ENCODE assay signal across 10 cellular contexts in the genomic region with DNA sequence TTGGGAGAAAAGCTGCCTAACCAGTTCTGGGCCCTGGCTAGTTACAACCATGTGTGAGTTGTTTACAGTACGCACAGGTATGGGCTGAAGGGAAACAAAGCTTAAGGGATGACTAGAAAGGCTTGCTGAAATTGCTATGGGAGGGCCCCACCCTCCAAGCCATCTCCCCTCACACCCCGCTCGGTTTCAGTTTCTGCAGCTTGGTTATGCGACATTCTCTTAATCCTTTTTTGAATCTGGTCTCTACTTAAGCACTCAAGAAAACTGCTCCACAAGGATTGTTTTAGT. TPM values are rescaled to one million over a fixed set of nuclear protein-coding genes. Genes with fewer than 3 reads are reported as not detected.
DNase-seq lines count a peak whose midpoint lies in the region; ATAC-seq and TF ChIP-seq lines count a peak whose summit lies in the region.
"Had no signal": no experiment of that assay in that cellular context is flagged by ENCODE, and none has a peak within 500 bp of the region (broad histone marks: within the 10 kb centered on the region; RNA-seq: fewer than 3 reads in every experiment).

No MANE protein-coding gene starts in this region.

- H2AFZ ChIP-seq in neural progenitor cell (replicated peaks), result no peak overlapping the region

- no peaks in the 10 kb centered on the region for H3K9me3 Mint-ChIP-seq in neural progenitor cell

- H3K36me3 Mint-ChIP-seq in neural progenitor cell, result peaks cover 22% of the 10 kb centered on the region

- H3K27me3 ChIP-seq in esophagus muscularis mucosa (no peaks in the 10 kb centered on the region), neural progenitor cell (no peaks in the 10 kb centered on the region)
- H3K27me3 ChIP-seq in effector memory CD4-positive, alpha-beta T cell (replicated peaks; ENCODE audit: control insufficient read depth, insufficient read depth, low read length, poor library complexity, severe bottlenecking), result no peaks in the 10 kb centered on the region
- H3K27me3 ChIP-seq: brain microvascular endothelial cell had no signal

- peaks cover 67% of the 10 kb centered on the region for H3K4me1 Mint-ChIP-seq in neural progenitor cell

- H3K4me3 ChIP-seq in esophagus muscularis mucosa (peak overlapping the region in 2 of 4 donors; percentile 18 to 20), neural progenitor cell (no peak overlapping the region)
- H3K4me3 ChIP-seq in effector memory CD4-positive, alpha-beta T cell (ENCODE audit: insufficient read depth, low read depth, low read length, poor library complexity, severe bottlenecking), result no peak overlapping the region

- H3K36me3 ChIP-seq in esophagus muscularis mucosa (peaks cover 0 to 9% (median 3%) of the 10 kb centered on the region in 4 donors), neural progenitor cell (peaks cover 4% of the 10 kb centered on the region)
- H3K36me3 ChIP-seq in effector memory CD4-positive, alpha-beta T cell (ENCODE audit: control insufficient read depth, insufficient read depth, low read length), result no peaks in the 10 kb centered on the region

- peak overlapping the region; percentile 70 for H3K4me3 Mint-ChIP-seq in neural progenitor cell

- H3K79me2 ChIP-seq in neural progenitor cell (ENCODE audit: low read depth), result peaks cover 93% of the 10 kb centered on the region

- peak overlapping the region; percentile 78 for H3K4me2 ChIP-seq in neural progenitor cell

- intact Hi-C loops in esophagus muscularis mucosa (cut with DNase I), result no loop called here

- H3K27ac ChIP-seq in esophagus muscularis mucosa (replicated peaks in 1 of 4) (peak overlapping the region; percentile 54 to 74 (median 72)), neural progenitor cell (no peak overlapping the region)
- no peak overlapping the region for H3K27ac ChIP-seq in effector memory CD4-positive, alpha-beta T cell (ENCODE audit: insufficient read depth, low read length, poor library complexity, severe bottlenecking)
- H3K27ac ChIP-seq: brain microvascular endothelial cell had no signal

- no peaks in the 10 kb centered on the region for H3K9me3 ChIP-seq in esophagus muscularis mucosa
- H3K9me3 ChIP-seq in neural progenitor cell (ENCODE audit: low read depth), result no peaks in the 10 kb centered on the region
- H3K9me3 ChIP-seq in effector memory CD4-positive, alpha-beta T cell (ENCODE audit: control insufficient read depth, low read length), result no peaks in the 10 kb centered on the region

- peaks cover 47 to 98% (median 92%) of the 10 kb centered on the region in 4 donors for H3K4me1 ChIP-seq in esophagus muscularis mucosa
- peaks cover 77% of the 10 kb centered on the region for H3K4me1 ChIP-seq in neural progenitor cell
- H3K4me1 ChIP-seq in effector memory CD4-positive, alpha-beta T cell (ENCODE audit: control insufficient read depth, insufficient read depth, low read length, poor library complexity, severe bottlenecking), result no peaks in the 10 kb centered on the region

- H3K27ac Mint-ChIP-seq in neural progenitor cell, result no peak overlapping the region

- TF ChIP-seq EP300 in esophagus muscularis mucosa (IDR thresholded peaks at IDR 0.05), result no peak

- H3F3A ChIP-seq in neural progenitor cell (ENCODE audit: low read depth), result peaks cover 59% of the 10 kb centered on the region

- TF ChIP-seq CTCF in esophagus muscularis mucosa (IDR thresholded peaks at IDR 0.05), result no peak
- no peak for TF ChIP-seq CTCF in neural progenitor cell (IDR thresholded peaks at IDR 0.05)

- 59% methylated on average over 4 of the region's 4 CpGs for WGBS in esophagus muscularis mucosa

- H4K20me1 ChIP-seq in neural progenitor cell (ENCODE audit: low read depth), result peaks cover 71% of the 10 kb centered on the region

- no peak for TF ChIP-seq POLR2A in esophagus muscularis mucosa (IDR thresholded peaks at IDR 0.05; ENCODE audit: low read depth)

- H3K27me3 Mint-ChIP-seq in neural progenitor cell (ENCODE audit: insufficient read depth, low read depth), result no peaks in the 10 kb centered on the region

- no peak overlapping the region for H3K9ac ChIP-seq in neural progenitor cell

- ATAC-seq in HG02588 (IDR thresholded peaks at IDR 0.05; ENCODE audit: unreplicated experiment), result no peak

- peak; percentile 96 for DNase-seq in DMS153 (lab: John Stamatoyannopoulos, UW)
- DNase-seq in NCI-H2196 treated with DMSO at 0.1 percent for 48 hours (lab: John Stamatoyannopoulos, UW; ENCODE audit: unreplicated experiment), result peak; percentile 61
- no peak for DNase-seq in esophagus muscularis mucosa (ENCODE audit: extremely low spot score)
- no peak for DNase-seq in neural progenitor cell (ENCODE audit: low spot score)
- no peak for DNase-seq in NCI-H1930 (lab: John Stamatoyannopoulos, UW)
- no peak for DNase-seq in effector memory CD4-positive, alpha-beta T cell
- no peak for DNase-seq in activated CD4-positive, alpha-beta T cell treated with anti-CD3 and anti-CD28 coated beads for 4 hours
- DNase-seq: Kasumi-1 had no signal

RNA-seq across cellular contexts. Expression of a gene that starts 43.1 kb away (rescaled TPM):
- total RNA-seq in esophagus muscularis mucosa (100 to 1,000 TPM in 2 of 4 donors, 10 to 100 TPM in 2; 89.6 to 138 (median 112) TPM), neural progenitor cell (ENCODE audit: low replicate concordance) (75.0 and 91.1 TPM in 2 replicates)

Comparison
In these comparisons a context has a peak if more than half of its experiments do, and no peak if none do; other contexts are left out.
1. DNase-seq: peak in DMS153 (single experiment) and NCI-H2196 treated with DMSO at 0.1 percent for 48 hours (single experiment); none in esophagus muscularis mucosa (single experiment), neural progenitor cell (single experiment), NCI-H1930 (0 of 2), effector memory CD4-positive, alpha-beta T cell (0 of 3) and activated CD4-positive, alpha-beta T cell treated with anti-CD3 and anti-CD28 coated beads for 4 hours (0 of 2).
2. H3K27ac ChIP-seq: peak in esophagus muscularis mucosa (4 of 4); none in neural progenitor cell (single experiment) and effector memory CD4-positive, alpha-beta T cell (single experiment).